ENCODE assay signal across 7 cellular contexts in the genomic region with DNA sequence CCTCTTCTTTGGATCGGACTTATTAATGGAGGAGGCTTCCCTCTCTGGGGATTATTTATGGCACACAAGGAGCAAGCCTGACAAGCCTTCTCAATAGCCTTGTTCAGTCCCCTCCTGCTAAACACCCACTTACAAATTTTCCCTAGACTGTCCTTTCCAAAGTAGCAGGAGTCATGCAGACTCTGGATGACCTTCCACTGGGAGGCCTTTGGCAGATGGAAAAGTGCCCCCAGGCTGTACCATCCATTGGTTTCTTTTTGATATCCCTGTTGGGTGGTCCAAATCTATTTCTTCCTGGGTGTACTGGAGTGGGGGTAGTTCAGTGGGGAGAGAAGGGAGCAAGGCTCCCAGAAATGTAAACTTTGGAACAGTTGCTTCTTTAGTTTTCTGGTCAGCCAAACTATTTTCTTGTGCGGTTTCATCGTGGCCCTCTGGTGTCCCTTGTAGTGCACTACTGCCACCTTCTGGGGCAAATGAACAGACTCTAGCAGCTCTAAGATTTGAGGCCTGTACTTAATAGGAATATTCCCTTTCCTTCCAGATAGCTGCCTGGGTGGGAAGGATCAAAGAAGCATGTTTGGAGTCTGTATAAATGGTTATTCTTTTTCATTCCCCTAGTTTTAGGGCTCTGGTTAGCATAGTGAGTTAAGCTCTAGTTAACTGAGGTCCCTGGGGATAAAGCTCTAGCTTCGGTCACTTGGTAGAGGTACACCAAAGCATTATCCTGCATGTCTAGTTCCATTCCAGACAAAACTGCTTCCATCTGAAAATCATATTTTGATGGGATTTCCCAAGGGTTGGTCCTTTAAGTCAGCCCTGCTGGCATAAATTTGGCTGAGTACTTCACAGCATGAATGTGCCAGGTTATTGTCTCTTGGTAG.
A peak's percentile ranks its signal among the peaks of the same experiment; 100 is the strongest.
DNase-seq lines count a peak whose midpoint lies in the region; ATAC-seq and TF ChIP-seq lines count a peak whose summit lies in the region.

No MANE protein-coding gene starts in this region.

- H3K4me1 Mint-ChIP-seq in CD8-positive, alpha-beta T cell (ENCODE audit: low read depth): no peaks in the 10 kb centered on the region

- H3K4me1 ChIP-seq in lower lobe of right lung: no peaks in the 10 kb centered on the region
- no peaks in the 10 kb centered on the region for H3K4me1 ChIP-seq in CD8-positive, alpha-beta T cell (ENCODE audit: insufficient read depth, low read length)

- no peaks in the 10 kb centered on the region for H3K27me3 Mint-ChIP-seq in CD8-positive, alpha-beta T cell (ENCODE audit: low read depth)

- intact Hi-C loops in lower lobe of right lung (cut with DNase I): no loop called here
- intact Hi-C loops in CD8-positive, alpha-beta T cell (cut with DNase I, micrococcal nuclease): loop anchor here in 1 of 2 experiments (10.0 kb wide), 2 partner anchors 1818 to 1978 kb away; partner anchors contain the start of gene TMTC2

- POLR2A ChIA-PET in CD8-positive, alpha-beta T cell (lab: Charles Lee): no interaction called here

- CTCF ChIA-PET in CD8-positive, alpha-beta T cell (lab: Charles Lee): interaction anchor here (0.7 kb wide), 1 partner anchor 10 kb away, joined by 3 read pairs; no protein-coding TSS in a partner anchor

- ATAC-seq in GM19035 (IDR thresholded peaks at IDR 0.05; ENCODE audit: unreplicated experiment): peak; percentile 88
- ATAC-seq in HG03175 (IDR thresholded peaks at IDR 0.05; ENCODE audit: unreplicated experiment): peak; percentile 78
- ATAC-seq in lower lobe of right lung: peak; percentile 77 to 79
- ATAC-seq in CD8-positive, alpha-beta T cell: no peak

- H3K4me3 Mint-ChIP-seq in CD8-positive, alpha-beta T cell: no peak overlapping the region

- H3K27ac ChIP-seq in lower lobe of right lung: no peak overlapping the region
- H3K27ac ChIP-seq in CD8-positive, alpha-beta T cell (ENCODE audit: low read depth, low read length): no peak overlapping the region

- H3K36me3 ChIP-seq in lower lobe of right lung: no peaks in the 10 kb centered on the region
- no peaks in the 10 kb centered on the region for H3K36me3 ChIP-seq in CD8-positive, alpha-beta T cell (ENCODE audit: insufficient read depth, low read length)

- H3K9me3 Mint-ChIP-seq in CD8-positive, alpha-beta T cell: no peaks in the 10 kb centered on the region

- H3K27ac Mint-ChIP-seq in CD8-positive, alpha-beta T cell: no peak overlapping the region

- TF ChIP-seq CTCF in lower lobe of right lung (IDR thresholded peaks at IDR 0.05): peak; percentile 58
- TF ChIP-seq CTCF in CD8-positive, alpha-beta T cell (IDR thresholded peaks at IDR 0.05): no peak

- H3K36me3 Mint-ChIP-seq in CD8-positive, alpha-beta T cell: no peaks in the 10 kb centered on the region

- H3K4me3 ChIP-seq in lower lobe of right lung: no peak overlapping the region
- H3K4me3 ChIP-seq in CD8-positive, alpha-beta T cell (ENCODE audit: low read depth, low read length): no peak overlapping the region

- H3K27me3 ChIP-seq in lower lobe of right lung (ENCODE audit: low read depth): no peaks in the 10 kb centered on the region
- H3K27me3 ChIP-seq in CD8-positive, alpha-beta T cell (ENCODE audit: insufficient read depth, low read length): no peaks in the 10 kb centered on the region

- no peaks in the 10 kb centered on the region for H3K9me3 ChIP-seq in lower lobe of right lung
- no peaks in the 10 kb centered on the region for H3K9me3 ChIP-seq in CD8-positive, alpha-beta T cell (ENCODE audit: low read length)

- DNase-seq in DMS53 treated with DMSO at 0.1 percent for 48 hours (lab: John Stamatoyannopoulos, UW; ENCODE audit: unreplicated experiment) (peak; percentile 76), NCI-H748 treated with DMSO at 0.1 percent for 48 hours (lab: John Stamatoyannopoulos, UW) (peak; percentile 67), cerebellar cortex (ENCODE audit: low spot score) (peak; percentile 31), lower lobe of right lung (no peak)
- DNase-seq in CD8-positive, alpha-beta T cell: no peak

Comparison
In these comparisons a context has a peak if more than half of its experiments do, and no peak if none do; other contexts are left out.
1. DNase-seq: peak in DMS53 treated with DMSO at 0.1 percent for 48 hours (single experiment), NCI-H748 treated with DMSO at 0.1 percent for 48 hours (single experiment) and cerebellar cortex (single experiment); none in lower lobe of right lung (single experiment) and CD8-positive, alpha-beta T cell (0 of 7).